8 cellular contexts compared by ENCODE assay signal in genomic region chr17:7839199-7839889, GRCh38. TPM values are rescaled to one million over a fixed set of nuclear protein-coding genes. Genes with fewer than 3 reads are reported as not detected.
DNase-seq lines count a peak whose midpoint lies in the region; FAIRE-seq and TF ChIP-seq lines count a peak whose summit lies in the region.

No MANE protein-coding gene starts in this region.

- H3K27me3 ChIP-seq in keratinocyte (ENCODE audit: control insufficient read depth, extremely low read depth, insufficient read depth, low read length) (no peaks in the 10 kb centered on the region), subcutaneous abdominal adipose tissue (ENCODE audit: control insufficient read depth in 5 of 5, insufficient read depth in 4 of 5, low read length in 5 of 5) (peaks cover 0 to 6% (median 0%) of the 10 kb centered on the region in 5 donors)

- dilution Hi-C loops in keratinocyte (cut with MboI; ENCODE audit: extremely low pct_ligation_motif_present, low sequenced_read_pairs), result no loop called here

- H3K27ac ChIP-seq in keratinocyte (ENCODE audit: control insufficient read depth, insufficient read depth, low read length) (peak overlapping the region; percentile 73), subcutaneous abdominal adipose tissue (ENCODE audit: low read depth, low read length) (peak overlapping the region; percentile 100), caudate nucleus (ENCODE audit: low read depth, low read length) (no peak overlapping the region)

- H3K27me3 Mint-ChIP-seq in T-helper 2 cell treated with Interferon-gamma antibody and Interleukin-4, amounts not matched to agents 5 μg/mL and 100 μg/mL, for 36 hours (ENCODE audit: low read depth), result no peaks in the 10 kb centered on the region
- H3K27me3 Mint-ChIP-seq in activated T-helper 1 cell treated with anti-CD3 and anti-CD28 coated beads, Interleukin-12 subunit alpha, Interleukin-12 subunit beta, Interleukin-2, Interleukin-4 antibody, amounts not matched to agents 30 ng/mL and 10 ng/mL and 1 ng/mL, durations not matched to agents 14 hours and 24 hours and 36 hours (ENCODE audit: insufficient read depth), result no peaks in the 10 kb centered on the region

- peak overlapping the region in 1 of 3 experiments; percentile 56 for H3K4me3 ChIP-seq in keratinocyte (ENCODE audit: control insufficient read depth in 2 of 3, extremely low read depth in 1 of 3, insufficient read depth in 2 of 3, low read depth in 1 of 3, low read length in 3 of 3)
- peak overlapping the region in 1 of 5 donors; percentile 48 for H3K4me3 ChIP-seq in subcutaneous abdominal adipose tissue (ENCODE audit: low read depth in 1 of 5, low read length in 5 of 5)

- no peaks in the 10 kb centered on the region for H3K36me3 Mint-ChIP-seq in T-helper 2 cell treated with Interferon-gamma antibody and Interleukin-4, amounts not matched to agents 5 μg/mL and 100 μg/mL, for 36 hours (ENCODE audit: low read depth)
- H3K36me3 Mint-ChIP-seq in activated T-helper 1 cell treated with anti-CD3 and anti-CD28 coated beads, Interleukin-12 subunit alpha, Interleukin-12 subunit beta, Interleukin-2, Interleukin-4 antibody, amounts not matched to agents 30 ng/mL and 10 ng/mL and 1 ng/mL, durations not matched to agents 14 hours and 24 hours and 36 hours (ENCODE audit: low read depth), result peaks cover 7% of the 10 kb centered on the region

- intact Hi-C loops in activated T-helper 1 cell treated with anti-CD3 and anti-CD28 coated beads, Interleukin-12 subunit alpha, Interleukin-12 subunit beta, Interleukin-2, Interleukin-4 antibody, amounts not matched to agents 30 ng/mL and 10 ng/mL and 1 ng/mL, durations not matched to agents 14 hours and 24 hours and 36 hours (cut with micrococcal nuclease), result no loop called here

- H3K27ac Mint-ChIP-seq in T-helper 2 cell treated with Interferon-gamma antibody and Interleukin-4, amounts not matched to agents 5 μg/mL and 100 μg/mL, for 36 hours, result peak overlapping the region; percentile 54
- H3K27ac Mint-ChIP-seq in activated T-helper 1 cell treated with anti-CD3 and anti-CD28 coated beads, Interleukin-12 subunit alpha, Interleukin-12 subunit beta, Interleukin-2, Interleukin-4 antibody, amounts not matched to agents 30 ng/mL and 10 ng/mL and 1 ng/mL, durations not matched to agents 14 hours and 24 hours and 36 hours, result peak overlapping the region; percentile 72

- no peak overlapping the region for H2AFZ ChIP-seq in keratinocyte (ENCODE audit: control insufficient read depth, low read length)

- no peaks in the 10 kb centered on the region for H3K9me3 Mint-ChIP-seq in T-helper 2 cell treated with Interferon-gamma antibody and Interleukin-4, amounts not matched to agents 5 μg/mL and 100 μg/mL, for 36 hours
- no peaks in the 10 kb centered on the region for H3K9me3 Mint-ChIP-seq in activated T-helper 1 cell treated with anti-CD3 and anti-CD28 coated beads, Interleukin-12 subunit alpha, Interleukin-12 subunit beta, Interleukin-2, Interleukin-4 antibody, amounts not matched to agents 30 ng/mL and 10 ng/mL and 1 ng/mL, durations not matched to agents 14 hours and 24 hours and 36 hours

- H3K4me3 Mint-ChIP-seq in T-helper 2 cell treated with Interferon-gamma antibody and Interleukin-4, amounts not matched to agents 5 μg/mL and 100 μg/mL, for 36 hours, result peak overlapping the region; percentile 71
- H3K4me3 Mint-ChIP-seq in activated T-helper 1 cell treated with anti-CD3 and anti-CD28 coated beads, Interleukin-12 subunit alpha, Interleukin-12 subunit beta, Interleukin-2, Interleukin-4 antibody, amounts not matched to agents 30 ng/mL and 10 ng/mL and 1 ng/mL, durations not matched to agents 14 hours and 24 hours and 36 hours, result peak overlapping the region; percentile 72

- peak overlapping the region; percentile 68 for H3K4me2 ChIP-seq in keratinocyte (ENCODE audit: control insufficient read depth, extremely low read depth, insufficient read depth, low read depth, low read length)

- H3K79me2 ChIP-seq in keratinocyte (ENCODE audit: control insufficient read depth, insufficient read depth, low read length), result peaks cover 10% of the 10 kb centered on the region

- H4K20me1 ChIP-seq in keratinocyte (ENCODE audit: control insufficient read depth, extremely low read depth, insufficient read depth, low read length), result no peaks in the 10 kb centered on the region

- no peak for DNase-seq in T-helper 2 cell treated with Interferon-gamma antibody and Interleukin-4, amounts not matched to agents 5 μg/mL and 100 μg/mL, for 36 hours (ENCODE audit: low spot score)
- DNase-seq in T-helper 2 cell (no peak), keratinocyte (ENCODE audit: low read depth, low spot score) (no peak), cerebellum (ENCODE audit: low spot score) (no peak), HCEC 1CT (no peak), caudate nucleus (lab: John Stamatoyannopoulos, UW) (no peak)
- no peak for DNase-seq in activated T-helper 1 cell treated with anti-CD3 and anti-CD28 coated beads, Interleukin-12 subunit alpha, Interleukin-12 subunit beta, Interleukin-2, Interleukin-4 antibody, amounts not matched to agents 30 ng/mL and 10 ng/mL and 1 ng/mL, durations not matched to agents 14 hours and 24 hours and 36 hours (ENCODE audit: low spot score)

- peak; percentile 17 for FAIRE-seq in keratinocyte (lab: Jason Lieb, UNC)

- no peak for TF ChIP-seq CTCF in keratinocyte (optimal IDR thresholded peaks at IDR 0.05 in 1 of 3, IDR thresholded peaks at IDR 0.05 in 1 of 3, conservative IDR thresholded peaks at IDR 0.05 in 1 of 3; ENCODE audit: extremely low read depth in 1 of 3, insufficient read depth in 2 of 3, low read length in 3 of 3)

- H3K9ac ChIP-seq in keratinocyte (ENCODE audit: control insufficient read depth, extremely low read depth, insufficient read depth, low read length), result peak overlapping the region; percentile 69
- peak overlapping the region in 2 of 5 donors; percentile 2 to 71 for H3K9ac ChIP-seq in subcutaneous abdominal adipose tissue (ENCODE audit: low read length in 5 of 5)

- no peaks in the 10 kb centered on the region for H3K9me1 ChIP-seq in keratinocyte (ENCODE audit: control insufficient read depth, extremely low read depth, insufficient read depth, low read length)

- H3K4me1 Mint-ChIP-seq in T-helper 2 cell treated with Interferon-gamma antibody and Interleukin-4, amounts not matched to agents 5 μg/mL and 100 μg/mL, for 36 hours (ENCODE audit: low read depth), result peaks cover 62% of the 10 kb centered on the region
- H3K4me1 Mint-ChIP-seq in activated T-helper 1 cell treated with anti-CD3 and anti-CD28 coated beads, Interleukin-12 subunit alpha, Interleukin-12 subunit beta, Interleukin-2, Interleukin-4 antibody, amounts not matched to agents 30 ng/mL and 10 ng/mL and 1 ng/mL, durations not matched to agents 14 hours and 24 hours and 36 hours (ENCODE audit: low read depth), result peaks cover 62% of the 10 kb centered on the region

- H3K4me1 ChIP-seq in keratinocyte (ENCODE audit: control insufficient read depth, extremely low read depth, insufficient read depth, low read length), result peaks cover 47% of the 10 kb centered on the region
- H3K4me1 ChIP-seq in subcutaneous abdominal adipose tissue (ENCODE audit: control insufficient read depth in 5 of 5, insufficient read depth in 5 of 5, low read length in 5 of 5), result peaks cover 19 to 74% (median 47%) of the 10 kb centered on the region in 5 donors

- H3K36me3 ChIP-seq in keratinocyte (ENCODE audit: control insufficient read depth in 2 of 2, extremely low read depth in 1 of 2, insufficient read depth in 2 of 2, low read length in 2 of 2) (peaks cover 5 to 8% of the 10 kb centered on the region in 2 experiments), subcutaneous abdominal adipose tissue (ENCODE audit: control insufficient read depth in 5 of 5, insufficient read depth in 5 of 5, low read length in 5 of 5) (peaks cover 0 to 11% (median 0%) of the 10 kb centered on the region in 5 donors)

- H3K9me3 ChIP-seq in keratinocyte (ENCODE audit: control insufficient read depth, low read depth, low read length) (no peaks in the 10 kb centered on the region), subcutaneous abdominal adipose tissue (ENCODE audit: control insufficient read depth in 5 of 5, low read length in 5 of 5) (no peaks in the 10 kb centered on the region)

RNA-seq across cellular contexts. Expression of gene KDM6B, which starts 5.3 kb away (rescaled TPM):
- total RNA-seq in activated T-helper 1 cell treated with anti-CD3 and anti-CD28 coated beads, Interleukin-12 subunit alpha, Interleukin-12 subunit beta, Interleukin-2, Interleukin-4 antibody, amounts not matched to agents 30 ng/mL and 10 ng/mL and 1 ng/mL, durations not matched to agents 14 hours and 24 hours and 36 hours, result 163 and 177 TPM in 2 replicates
- polyA plus RNA-seq in keratinocyte, result 1.0 to 1.6 TPM (median 1.4 TPM) in 3 replicates
- 8.2 TPM for polyA plus RNA-seq in keratinocyte (2011; ENCODE audit: low read depth)
- 1.0 and 1.6 TPM in 2 replicates for polyA plus RNA-seq in keratinocyte (2011; cell fraction: cytosol; rRNA removed)
- polyA plus RNA-seq in keratinocyte (2011; cell fraction: nucleus; rRNA removed), result 11.7 and 18.0 TPM in 2 replicates
- 9.1 and 12.5 TPM in 2 replicates for polyA plus RNA-seq in keratinocyte (2012; ENCODE audit: low replicate concordance)
- polyA minus RNA-seq in keratinocyte, result 2.3 to 8.4 TPM (median 5.9 TPM) in 3 replicates
- polyA minus RNA-seq in keratinocyte (2011; cell fraction: cytosol; rRNA and poly(A)+ RNA removed), result 4.0 TPM
- 18.1 and 23.6 TPM in 2 replicates for polyA minus RNA-seq in keratinocyte (2011; cell fraction: nucleus; rRNA and poly(A)+ RNA removed)
- 16.2 TPM for total RNA-seq in cerebellum

RNA-seq across cellular contexts. Expression of gene TMEM88, which starts 15.5 kb away (rescaled TPM):
- 7.4 TPM in 2 replicates for total RNA-seq in activated T-helper 1 cell treated with anti-CD3 and anti-CD28 coated beads, Interleukin-12 subunit alpha, Interleukin-12 subunit beta, Interleukin-2, Interleukin-4 antibody, amounts not matched to agents 30 ng/mL and 10 ng/mL and 1 ng/mL, durations not matched to agents 14 hours and 24 hours and 36 hours
- 0.14 to 0.45 TPM (median 0.24 TPM) in 3 replicates for polyA plus RNA-seq in keratinocyte
- polyA plus RNA-seq in keratinocyte (2011; ENCODE audit: low read depth), result not detected
- polyA plus RNA-seq in keratinocyte (2011; cell fraction: cytosol; rRNA removed), result 0.09 and 0.16 TPM in 2 replicates
- 2.1 and 3.6 TPM in 2 replicates for polyA plus RNA-seq in keratinocyte (2011; cell fraction: nucleus; rRNA removed)
- polyA plus RNA-seq in keratinocyte (2012; ENCODE audit: low replicate concordance), result 0.36 and 1.5 TPM in 2 replicates
- polyA minus RNA-seq in keratinocyte, result not detected in 3 replicates
- not detected for polyA minus RNA-seq in keratinocyte (2011; cell fraction: cytosol; rRNA and poly(A)+ RNA removed)
- polyA minus RNA-seq in keratinocyte (2011; cell fraction: nucleus; rRNA and poly(A)+ RNA removed), result 2.6 TPM in 1 of 2 replicates, not detected in the other
- 3.2 TPM for total RNA-seq in cerebellum

RNA-seq across cellular contexts. Expression of gene NAA38, which starts 18.0 kb away (rescaled TPM):
- 36.4 and 43.5 TPM in 2 replicates for total RNA-seq in activated T-helper 1 cell treated with anti-CD3 and anti-CD28 coated beads, Interleukin-12 subunit alpha, Interleukin-12 subunit beta, Interleukin-2, Interleukin-4 antibody, amounts not matched to agents 30 ng/mL and 10 ng/mL and 1 ng/mL, durations not matched to agents 14 hours and 24 hours and 36 hours
- 41.0 to 130 TPM (median 70.9 TPM) in 3 replicates for polyA plus RNA-seq in keratinocyte
- 31.0 TPM for polyA plus RNA-seq in keratinocyte (2011; ENCODE audit: low read depth)
- polyA plus RNA-seq in keratinocyte (2011; cell fraction: cytosol; rRNA removed), result 30.0 and 56.4 TPM in 2 replicates
- polyA plus RNA-seq in keratinocyte (2011; cell fraction: nucleus; rRNA removed), result 21.9 and 22.5 TPM in 2 replicates
- 51.7 and 115 TPM in 2 replicates for polyA plus RNA-seq in keratinocyte (2012; ENCODE audit: low replicate concordance)
- 11.5 to 53.1 TPM (median 28.6 TPM) in 3 replicates for polyA minus RNA-seq in keratinocyte
- polyA minus RNA-seq in keratinocyte (2011; cell fraction: cytosol; rRNA and poly(A)+ RNA removed), result 221 TPM
- 8.3 and 23.7 TPM in 2 replicates for polyA minus RNA-seq in keratinocyte (2011; cell fraction: nucleus; rRNA and poly(A)+ RNA removed)
- 28.6 TPM for total RNA-seq in cerebellum

RNA-seq across cellular contexts. Expression of gene CYB5D1, which starts 18.5 kb away (rescaled TPM):
- total RNA-seq in activated T-helper 1 cell treated with anti-CD3 and anti-CD28 coated beads, Interleukin-12 subunit alpha, Interleukin-12 subunit beta, Interleukin-2, Interleukin-4 antibody, amounts not matched to agents 30 ng/mL and 10 ng/mL and 1 ng/mL, durations not matched to agents 14 hours and 24 hours and 36 hours, result 11.8 and 12.7 TPM in 2 replicates
- polyA plus RNA-seq in keratinocyte, result 9.0 to 14.8 TPM (median 12.4 TPM) in 3 replicates
- polyA plus RNA-seq in keratinocyte (2011; ENCODE audit: low read depth), result 3.5 TPM
- 7.8 and 10.9 TPM in 2 replicates for polyA plus RNA-seq in keratinocyte (2011; cell fraction: cytosol; rRNA removed)
- 15.4 and 19.2 TPM in 2 replicates for polyA plus RNA-seq in keratinocyte (2011; cell fraction: nucleus; rRNA removed)
- 6.5 and 9.8 TPM in 2 replicates for polyA plus RNA-seq in keratinocyte (2012; ENCODE audit: low replicate concordance)
- 6.2 to 12.7 TPM (median 6.7 TPM) in 3 replicates for polyA minus RNA-seq in keratinocyte
- polyA minus RNA-seq in keratinocyte (2011; cell fraction: cytosol; rRNA and poly(A)+ RNA removed), result 9.8 TPM
- polyA minus RNA-seq in keratinocyte (2011; cell fraction: nucleus; rRNA and poly(A)+ RNA removed), result 5.5 and 9.0 TPM in 2 replicates
- 15.3 TPM for total RNA-seq in cerebellum

RNA-seq across cellular contexts. Expression of gene CHD3, which starts 49.2 kb away (rescaled TPM):
- total RNA-seq in activated T-helper 1 cell treated with anti-CD3 and anti-CD28 coated beads, Interleukin-12 subunit alpha, Interleukin-12 subunit beta, Interleukin-2, Interleukin-4 antibody, amounts not matched to agents 30 ng/mL and 10 ng/mL and 1 ng/mL, durations not matched to agents 14 hours and 24 hours and 36 hours, result 125 and 133 TPM in 2 replicates
- polyA plus RNA-seq in keratinocyte, result 27.8 to 30.1 TPM (median 28.1 TPM) in 3 replicates
- 19.1 TPM for polyA plus RNA-seq in keratinocyte (2011; ENCODE audit: low read depth)
- 21.7 and 36.9 TPM in 2 replicates for polyA plus RNA-seq in keratinocyte (2011; cell fraction: cytosol; rRNA removed)
- 110 and 113 TPM in 2 replicates for polyA plus RNA-seq in keratinocyte (2011; cell fraction: nucleus; rRNA removed)
- polyA plus RNA-seq in keratinocyte (2012; ENCODE audit: low replicate concordance), result 21.0 and 81.2 TPM in 2 replicates
- polyA minus RNA-seq in keratinocyte, result 51.0 to 122 TPM (median 65.2 TPM) in 3 replicates
- polyA minus RNA-seq in keratinocyte (2011; cell fraction: cytosol; rRNA and poly(A)+ RNA removed), result 83.5 TPM
- polyA minus RNA-seq in keratinocyte (2011; cell fraction: nucleus; rRNA and poly(A)+ RNA removed), result 50.3 and 60.0 TPM in 2 replicates
- total RNA-seq in cerebellum, result 121 TPM
